In genomic region chr3:19967812-19968211, GRCh38 we compare ENCODE assay signal across 1 cellular context.
TF ChIP-seq lines count a peak whose summit lies in the region.

No MANE protein-coding gene starts in this region.

TF ChIP-seq in K562, 482 proteins besides CTCF, POLR2A, EP300 and RAD21 (continues in another document):
- TF ChIP-seq ZNF146 (CRISPR knock-in tag; IDR thresholded peaks at IDR 0.05; ENCODE audit: unreplicated experiment) (no peak), MTA2 (IDR thresholded peaks at IDR 0.05; ENCODE audit: low read depth) (peak; percentile 42; the same call in 1 of the 2 replicates), ZEB2 (IDR thresholded peaks at IDR 0.05) (0 out of 2 replicates have a peak, but pooled peaks have one; percentile 16), ZFPM2 (CRISPR knock-in tag; IDR thresholded peaks at IDR 0.05) (no peak), ZBTB9 (CRISPR knock-in tag; IDR thresholded peaks at IDR 0.05) (no peak), CBFA2T3 (IDR thresholded peaks at IDR 0.05) (peak; percentile 80), MED1 (CRISPR knock-in tag; IDR thresholded peaks at IDR 0.05; ENCODE audit: borderline replicate concordance) (no peak), CUX1 (CRISPR knock-in tag; IDR thresholded peaks at IDR 0.05) (no peak), DPF2 (IDR thresholded peaks at IDR 0.05) (peak; percentile 51; the same call in 1 of the 2 replicates), RBM14 (IDR thresholded peaks at IDR 0.05; ENCODE audit: borderline replicate concordance, insufficient read depth, low read depth, low read length) (no peak), BRD4 (IDR thresholded peaks at IDR 0.05) (no peak), POLR2H (tag; IDR thresholded peaks at IDR 0.05; ENCODE audit: low read depth) (peak; percentile 21; the same call in 1 of the 2 replicates), STAG1 (CRISPR knock-in tag; IDR thresholded peaks at IDR 0.05; ENCODE audit: borderline replicate concordance) (no peak), SMARCE1 (IDR thresholded peaks at IDR 0.05) (0 out of 2 replicates have a peak, but pooled peaks have one; percentile 27), HLTF (IDR thresholded peaks at IDR 0.05) (no peak), REST (CRISPR knock-in tag; IDR thresholded peaks at IDR 0.05; ENCODE audit: low read depth) (no peak), TRIM24 (IDR thresholded peaks at IDR 0.05) (peak in 1 of 2 experiments; percentile 29; a peak in 1 of 4 replicates), TEAD4 (IDR thresholded peaks at IDR 0.05; ENCODE audit: low read length) (peak; percentile 79), TEAD4 (CRISPR knock-in tag; IDR thresholded peaks at IDR 0.05; ENCODE audit: borderline replicate concordance) (no peak), SMARCB1 (IDR thresholded peaks at IDR 0.05; ENCODE audit: insufficient read length, low read depth) (no peak), HMBOX1 (IDR thresholded peaks at IDR 0.05) (peak; percentile 49; the same call in 1 of the 2 replicates), TCFL5 (CRISPR knock-in tag; conservative IDR thresholded peaks at IDR 0.05) (no peak), POLR2AphosphoS2 (IDR thresholded peaks at IDR 0.05; ENCODE audit: low read length) (no peak), HDAC2 (IDR thresholded peaks at IDR 0.05) (no peak), ZNF263 (CRISPR knock-in tag; IDR thresholded peaks at IDR 0.05; ENCODE audit: borderline replicate concordance) (no peak), MCM7 (IDR thresholded peaks at IDR 0.05) (no peak), ATF4 (CRISPR knock-in tag; IDR thresholded peaks at IDR 0.05) (no peak), PRDM10 (IDR thresholded peaks at IDR 0.05; ENCODE audit: partially characterized antibody) (no peak), ZBTB7A (IDR thresholded peaks at IDR 0.05; ENCODE audit: borderline replicate concordance, control insufficient read depth, low read depth, low read length) (no peak), POLR2AphosphoS5 (IDR thresholded peaks at IDR 0.05; ENCODE audit: control insufficient read depth, insufficient read depth, low read depth, low read length) (no peak), PML (IDR thresholded peaks at IDR 0.05; ENCODE audit: low read length) (peak; percentile 33; the same call in 1 of the 2 replicates), PREB (CRISPR knock-in tag; IDR thresholded peaks at IDR 0.05) (no peak), ZNF324 (CRISPR knock-in tag; IDR thresholded peaks at IDR 0.05) (no peak), RNF2 (IDR thresholded peaks at IDR 0.05) (no peak), FOXM1 (IDR thresholded peaks at IDR 0.05; ENCODE audit: low read depth) (0 out of 2 replicates have a peak, but pooled peaks have one; percentile 27), FOXM1 (CRISPR knock-in tag; IDR thresholded peaks at IDR 0.05; ENCODE audit: low read depth) (no peak), RAD51 (IDR thresholded peaks at IDR 0.05; ENCODE audit: borderline replicate concordance, low read depth) (no peak), MTA1 (IDR thresholded peaks at IDR 0.05; ENCODE audit: borderline replicate concordance) (0 out of 2 replicates have a peak, but pooled peaks have one; percentile 25), NFIC (IDR thresholded peaks at IDR 0.05) (0 out of 2 replicates have a peak, but pooled peaks have one; percentile 9), FOXA1 (IDR thresholded peaks at IDR 0.05; ENCODE audit: borderline replicate concordance) (no peak), GATAD2A (IDR thresholded peaks at IDR 0.05) (no peak), ARID1B (IDR thresholded peaks at IDR 0.05) (peak; percentile 76), CBX8 (IDR thresholded peaks at IDR 0.05; ENCODE audit: borderline replicate concordance, extremely low read depth, low read depth, low read length, poor library complexity, severe bottlenecking) (no peak), HCFC1 (IDR thresholded peaks at IDR 0.05; ENCODE audit: low read depth, low read length) (no peak), TBP (optimal IDR thresholded peaks at IDR 0.05; ENCODE audit: low read depth, low read length) (no peak), ATF1 (CRISPR knock-in tag; IDR thresholded peaks at IDR 0.05) (no peak), ATF1 (tag; IDR thresholded peaks at IDR 0.05) (no peak), ZBTB26 (CRISPR knock-in tag; IDR thresholded peaks at IDR 0.05) (no peak)
